13 cellular contexts compared by ENCODE assay signal in genomic region chr11:8806974-8807373, GRCh38.
DNase-seq lines count a peak whose midpoint lies in the region; ATAC-seq and TF ChIP-seq lines count a peak whose summit lies in the region.
"Had no signal": no experiment of that assay in that cellular context is flagged by ENCODE, and none has a peak within 500 bp of the region (broad histone marks: within the 10 kb centered on the region; RNA-seq: fewer than 3 reads in every experiment).

No MANE protein-coding gene starts in this region.

- H3K4me2 ChIP-seq in fibroblast of lung (ENCODE audit: extremely low read depth, insufficient read depth, low read length) (peak overlapping the region; percentile 49), osteoblast (ENCODE audit: insufficient read depth, low read length) (peak overlapping the region; percentile 80)

- H4K20me1 ChIP-seq in fibroblast of lung (ENCODE audit: control insufficient read depth, extremely low read depth, insufficient read depth, low read length) (no peaks in the 10 kb centered on the region), osteoblast (ENCODE audit: insufficient read depth, low read length) (peaks cover 19% of the 10 kb centered on the region)

- no peak for TF ChIP-seq EP300 in transverse colon (IDR thresholded peaks at IDR 0.05; ENCODE audit: low read depth)

- ATAC-seq in HG03571 (IDR thresholded peaks at IDR 0.05; ENCODE audit: unreplicated experiment): no peak
- ATAC-seq: T-cell had no signal

- TF ChIP-seq CTCF in WERI-Rb-1 (IDR thresholded peaks at IDR 0.05; ENCODE audit: low read depth, low read length) (no peak), fibroblast of lung (conservative IDR thresholded peaks at IDR 0.05 in 1 of 2, IDR thresholded peaks at IDR 0.05 in 1 of 2; ENCODE audit: low read depth in 1 of 2, low read length in 2 of 2) (no peak), osteoblast (IDR thresholded peaks at IDR 0.05; ENCODE audit: extremely low read depth, low read depth, low read length) (no peak), transverse colon (IDR thresholded peaks at IDR 0.05) (no peak), progenitor cell of endocrine pancreas (IDR thresholded peaks at IDR 0.05; ENCODE audit: unreplicated experiment) (no peak)

- H3K4me3 ChIP-seq in WERI-Rb-1 (ENCODE audit: low read depth, low read length) (peak overlapping the region; percentile 0), fibroblast of lung (replicated peaks in 1 of 4; ENCODE audit: control extremely low read depth in 1 of 4, insufficient read depth in 1 of 4, low read depth in 3 of 4, low read length in 4 of 4) (peak overlapping the region in 1 of 4 experiments; percentile 65), osteoblast (ENCODE audit: insufficient read depth, low read length) (peak overlapping the region; percentile 52), transverse colon (peak overlapping the region in 1 of 4 donors; percentile 58)

- H3K9me3 ChIP-seq in WERI-Rb-1 (ENCODE audit: severe bottlenecking) (no peaks in the 10 kb centered on the region), fibroblast of lung (ENCODE audit: control insufficient read depth, insufficient read depth, low read depth, low read length) (no peaks in the 10 kb centered on the region), osteoblast (ENCODE audit: low read depth, low read length) (no peaks in the 10 kb centered on the region), transverse colon (no peaks in the 10 kb centered on the region)

- H3K4me3 Mint-ChIP-seq in progenitor cell of endocrine pancreas (ENCODE audit: low read depth): no peak overlapping the region
- H3K4me3 Mint-ChIP-seq: T-cell had no signal

- H2AFZ ChIP-seq in fibroblast of lung (ENCODE audit: low read length) (no peak overlapping the region), osteoblast (ENCODE audit: low read length) (peak overlapping the region; percentile 51)

- peaks cover 21% of the 10 kb centered on the region for H3K4me1 ChIP-seq in fibroblast of lung (ENCODE audit: control insufficient read depth, extremely low read depth, insufficient read depth, low read length)
- H3K4me1 ChIP-seq in osteoblast (ENCODE audit: insufficient read depth, low read length): peaks cover 47% of the 10 kb centered on the region
- peaks cover 5 to 60% (median 40%) of the 10 kb centered on the region in 4 donors for H3K4me1 ChIP-seq in transverse colon

- no peaks in the 10 kb centered on the region for H3K27me3 ChIP-seq in WERI-Rb-1 (ENCODE audit: insufficient read depth, low read depth, severe bottlenecking)
- H3K27me3 ChIP-seq in fibroblast of lung (ENCODE audit: control insufficient read depth, insufficient read depth, low read length): no peaks in the 10 kb centered on the region
- no peaks in the 10 kb centered on the region for H3K27me3 ChIP-seq in osteoblast (ENCODE audit: insufficient read depth, low read length)
- no peaks in the 10 kb centered on the region for H3K27me3 ChIP-seq in transverse colon

- no peak overlapping the region for H3K27ac Mint-ChIP-seq in progenitor cell of endocrine pancreas
- H3K27ac Mint-ChIP-seq: T-cell had no signal

- no peaks in the 10 kb centered on the region for H3K9me3 Mint-ChIP-seq in progenitor cell of endocrine pancreas (ENCODE audit: low read depth)
- H3K9me3 Mint-ChIP-seq: T-cell had no signal

- peak overlapping the region; percentile 90 for H3K27ac ChIP-seq in WERI-Rb-1
- H3K27ac ChIP-seq in fibroblast of lung (ENCODE audit: insufficient read depth, low read length): peak overlapping the region; percentile 88
- H3K27ac ChIP-seq in osteoblast (ENCODE audit: low read depth, low read length): peak overlapping the region; percentile 79
- H3K27ac ChIP-seq in transverse colon: peak overlapping the region; percentile 89 to 91 (median 90)

- 66 to 67% methylated on average over 1 to 8 of the region's 8 CpGs for WGBS in transverse colon (ENCODE audit: low coverage in 1 of 2), 2 donors

- in situ Hi-C loops in transverse colon (cut with MboI; ENCODE audit: low pct_ligation_motif_present in 1 of 4, low pct_unique_long_range_greater_than_20kb in 1 of 4, low sequenced_read_pairs in 3 of 4): no loop called here

- no peak overlapping the region for H3K9ac ChIP-seq in fibroblast of lung (ENCODE audit: insufficient read depth, low read length)

- H3K36me3 ChIP-seq in WERI-Rb-1 (peaks cover 18% of the 10 kb centered on the region), fibroblast of lung (ENCODE audit: control insufficient read depth, insufficient read depth, low read length) (no peaks in the 10 kb centered on the region), osteoblast (ENCODE audit: insufficient read depth, low read length) (peaks cover 4% of the 10 kb centered on the region), transverse colon (no peaks in the 10 kb centered on the region)

- peaks cover 33% of the 10 kb centered on the region for H3K4me1 Mint-ChIP-seq in progenitor cell of endocrine pancreas (ENCODE audit: low read depth)

- DNase-seq in WERI-Rb-1: peak; percentile 27
- no peak for DNase-seq in fibroblast of lung (ENCODE audit: low read depth in 2 of 2)
- no peak for DNase-seq in osteoblast (ENCODE audit: insufficient read length, low spot score, missing footprints)
- no peak for DNase-seq in transverse colon
- DNase-seq in progenitor cell of endocrine pancreas (ENCODE audit: low spot score, unreplicated experiment): no peak
- no peak for DNase-seq in NCI-H2196 (lab: John Stamatoyannopoulos, UW; ENCODE audit: unreplicated experiment)
- DNase-seq: activated gamma-delta T cell treated with Interleukin-2 at 50 U/mL for 16 hours; COR-L47; MM.1S; stimulated activated CD4-positive, alpha-beta T cell treated with anti-CD3 and anti-CD28 coated beads, Interleukin-12 subunit alpha, Interleukin-12 subunit beta, amount 100 ng/mL, for 4 hours; stimulated activated CD8-positive, alpha-beta memory T cell treated with anti-CD3 and anti-CD28 coated beads, Interleukin-4, amount 100 ng/mL, for 48 hours; T-cell had no signal

- intact Hi-C loops in transverse colon (cut with DNase I; ENCODE audit: low total_unique reads): no loop called here

- H3K79me2 ChIP-seq in fibroblast of lung (ENCODE audit: control insufficient read depth, insufficient read depth, low read length) (peaks cover 56% of the 10 kb centered on the region), osteoblast (ENCODE audit: insufficient read depth, low read length) (peaks cover 50% of the 10 kb centered on the region)

- no peaks in the 10 kb centered on the region for H3K27me3 Mint-ChIP-seq in progenitor cell of endocrine pancreas

- peaks cover 2% of the 10 kb centered on the region for H3K36me3 Mint-ChIP-seq in progenitor cell of endocrine pancreas (ENCODE audit: insufficient read depth)
- H3K36me3 Mint-ChIP-seq: T-cell had no signal

- TF ChIP-seq POLR2A in transverse colon (IDR thresholded peaks at IDR 0.05): no peak
